In genomic region chr11:118295834-118296454, GRCh38 we compare ENCODE assay signal across 9 cellular contexts. TPM values are rescaled to one million over a fixed set of nuclear protein-coding genes. Genes with fewer than 3 reads are reported as not detected.
DNase-seq lines count a peak whose midpoint lies in the region; ATAC-seq and TF ChIP-seq lines count a peak whose summit lies in the region.
"Had no signal": no experiment of that assay in that cellular context is flagged by ENCODE, and none has a peak within 500 bp of the region (broad histone marks: within the 10 kb centered on the region; RNA-seq: fewer than 3 reads in every experiment).

No MANE protein-coding gene starts in this region.

- intact Hi-C loops in colonic mucosa (cut with DNase I) = loop anchor here (2.0 to 10.0 kb wide), 2 partner anchors 57 to 189 kb away; no protein-coding TSS in a partner anchor

- no peak overlapping the region for H3K27ac ChIP-seq in colonic mucosa
- H3K27ac ChIP-seq in neural progenitor cell = no peak overlapping the region
- H3K27ac ChIP-seq: epithelial cell of prostate had no signal

- in situ Hi-C loops in GM13977 (cut with MboI; ENCODE audit: low pct_unique_long_range_greater_than_20kb, low sequenced_read_pairs, unreplicated experiment) = no loop called here

- H3K36me3 ChIP-seq in colonic mucosa (no peaks in the 10 kb centered on the region), neural progenitor cell (no peaks in the 10 kb centered on the region)

- H3K79me2 ChIP-seq in neural progenitor cell (ENCODE audit: low read depth) = no peaks in the 10 kb centered on the region

- H4K20me1 ChIP-seq in neural progenitor cell (ENCODE audit: low read depth) = no peaks in the 10 kb centered on the region

- H3K9me3 ChIP-seq in colonic mucosa (no peaks in the 10 kb centered on the region), neural progenitor cell (ENCODE audit: low read depth) (no peaks in the 10 kb centered on the region)

- peaks cover 21 to 22% (median 22%) of the 10 kb centered on the region in 3 donors for H3K4me1 Mint-ChIP-seq in T-cell
- H3K4me1 Mint-ChIP-seq in neural progenitor cell = no peaks in the 10 kb centered on the region

- H2AFZ ChIP-seq in neural progenitor cell (replicated peaks) = peak overlapping the region; percentile 37

- CTCF ChIA-PET in T-cell (lab: Charles Lee) = interaction anchor here (0.5 to 2.5 kb wide), 38 partner anchors 8 to 193 kb away, joined by 3 to 20 read pairs (median 4); partner anchors contain the start of genes CD3D (in 1 of the 2), CD3E (in 1 of the 2), CD3G (in 1 of the 2) and JAML (in 1 of the 2)

- H3K27me3 ChIP-seq in colonic mucosa (no peaks in the 10 kb centered on the region), neural progenitor cell (peaks cover 30% of the 10 kb centered on the region)

- no peaks in the 10 kb centered on the region for H3F3A ChIP-seq in neural progenitor cell (ENCODE audit: low read depth)

- H3K4me2 ChIP-seq in neural progenitor cell = no peak overlapping the region

- POLR2A ChIA-PET in T-cell (lab: Charles Lee) = interaction anchor here (1.0 to 1.4 kb wide), 2 partner anchors 43 to 49 kb away, joined by 3 to 5 read pairs; partner anchors contain the start of gene CD3G (in 1 of the 2)

- H3K9me3 Mint-ChIP-seq in T-cell (no peaks in the 10 kb centered on the region), neural progenitor cell (no peaks in the 10 kb centered on the region)

- ATAC-seq in T-cell (replicated peaks in 1 of 4) (peak; percentile 79 to 83 (median 80)), GM18498 (IDR thresholded peaks at IDR 0.05; ENCODE audit: unreplicated experiment) (no peak)

- H3K36me3 Mint-ChIP-seq in T-cell (no peaks in the 10 kb centered on the region), neural progenitor cell (no peaks in the 10 kb centered on the region)

- TF ChIP-seq CTCF in AG10803 (conservative IDR thresholded peaks at IDR 0.05; ENCODE audit: low read length) (peak; percentile 45), GM13977 (IDR thresholded peaks at IDR 0.05; ENCODE audit: extremely low read depth, insufficient read depth, missing control alignments) (peak; percentile 70), colonic mucosa (IDR thresholded peaks at IDR 0.05) (peak; percentile 36), neural progenitor cell (IDR thresholded peaks at IDR 0.05) (peak; percentile 63)

- peak; percentile 12 for DNase-seq in AG10803 (ENCODE audit: low read depth)
- peak; percentile 25 for DNase-seq in GM13977 (ENCODE audit: low spot score)
- DNase-seq in T-cell = peak in 26 of 34 experiments; percentile 8 to 51 (median 36)
- DNase-seq in colonic mucosa = no peak
- peak; percentile 40 for DNase-seq in neural progenitor cell (ENCODE audit: low spot score)
- DNase-seq in NCI-H187 treated with DMSO at 0.1 percent for 48 hours (lab: John Stamatoyannopoulos, UW) = no peak
- no peak for DNase-seq in globus pallidus (ENCODE audit: low spot score)

- H3K9ac ChIP-seq in colonic mucosa (ENCODE audit: low read depth in 2 of 2, low read length in 2 of 2) (no peak overlapping the region), neural progenitor cell (no peak overlapping the region)

- H3K4me1 ChIP-seq in colonic mucosa = no peaks in the 10 kb centered on the region
- H3K4me1 ChIP-seq in neural progenitor cell = no peaks in the 10 kb centered on the region

- H3K4me3 Mint-ChIP-seq in T-cell (no peak overlapping the region), neural progenitor cell (no peak overlapping the region)

- H3K27me3 Mint-ChIP-seq in T-cell (no peaks in the 10 kb centered on the region), neural progenitor cell (ENCODE audit: insufficient read depth, low read depth) (no peaks in the 10 kb centered on the region)

- peak overlapping the region; percentile 79 to 80 for H3K27ac Mint-ChIP-seq in T-cell
- no peak overlapping the region for H3K27ac Mint-ChIP-seq in neural progenitor cell

- H3K4me3 ChIP-seq in AG10803 (ENCODE audit: low read length) = no peak overlapping the region
- H3K4me3 ChIP-seq in colonic mucosa = no peak overlapping the region
- H3K4me3 ChIP-seq in neural progenitor cell = no peak overlapping the region

RNA-seq across cellular contexts. Expression of gene CD3E, which starts 8.6 kb away (rescaled TPM):
- total RNA-seq in T-cell (100 to 1,000 TPM; 555 to 659 (median 596) TPM), colonic mucosa (1 to 10 TPM; 4.3 to 5.7 TPM), neural progenitor cell (ENCODE audit: low replicate concordance) (not detected in 2 replicates)

RNA-seq across cellular contexts. Expression of gene MPZL2, which starts 31.8 kb away (rescaled TPM):
- total RNA-seq in T-cell (1 to 10 TPM in 4 of 5 donors, under 1 TPM in 1; 0.85 to 5.6 (median 2.0) TPM), colonic mucosa (100 to 1,000 TPM in 1 of 2 donors, 10 to 100 TPM in 1; 58.8 to 114 TPM), neural progenitor cell (ENCODE audit: low replicate concordance) (1.9 and 2.3 TPM in 2 replicates)

RNA-seq across cellular contexts. Expression of gene MPZL3, which starts 43.8 kb away (rescaled TPM):
- total RNA-seq in T-cell = 10 to 100 TPM in 4 of 5 donors, 1 to 10 TPM in 1; 9.8 to 25.2 (median 16.5) TPM
- total RNA-seq in colonic mucosa = 10 to 100 TPM; 10.9 to 27.8 TPM
- total RNA-seq in neural progenitor cell (ENCODE audit: low replicate concordance) = 1.1 and 5.7 TPM in 2 replicates

RNA-seq across cellular contexts. Expression of gene CD3D, which starts 46.6 kb away (rescaled TPM):
- 100 to 1,000 TPM; 290 to 409 (median 361) TPM for total RNA-seq in T-cell
- 1 to 10 TPM; 3.1 to 4.7 TPM for total RNA-seq in colonic mucosa
- not detected in 2 replicates for total RNA-seq in neural progenitor cell (ENCODE audit: low replicate concordance)

RNA-seq across cellular contexts. Expression of gene CD3G, which starts 48.2 kb away (rescaled TPM):
- total RNA-seq in T-cell (100 to 1,000 TPM; 170 to 215 (median 189) TPM), colonic mucosa (1 to 10 TPM; 1.6 to 2.0 TPM), neural progenitor cell (ENCODE audit: low replicate concordance) (not detected in 2 replicates)

Comparison
In these comparisons a context has a peak if more than half of its experiments do, and no peak if none do; other contexts are left out.
1. DNase-seq: peak in AG10803 (single experiment), GM13977 (single experiment), T-cell (26 of 34) and neural progenitor cell (single experiment); none in colonic mucosa (single experiment), NCI-H187 treated with DMSO at 0.1 percent for 48 hours (single experiment) and globus pallidus (single experiment).
2. RNA of gene CD3E, which starts 8.6 kb away (total RNA-seq): 555 to 659 TPM in T-cell; 4.3 to 5.7 TPM in colonic mucosa and not detected in neural progenitor cell; every median in the first group is over 10 times any median in the second.
3. RNA of gene MPZL2, which starts 31.8 kb away (total RNA-seq): 58.8 to 114 TPM in colonic mucosa; 1.9 to 2.3 TPM in neural progenitor cell and 0.85 to 5.6 TPM in T-cell; every median in the first group is over 4 times any median in the second.
4. Peak in every context shown above with its lines, with median percentiles within 50 percentile points of each other: CTCF ChIP-seq.